ENCODE assay signal across 1 cellular context in the genomic region with DNA sequence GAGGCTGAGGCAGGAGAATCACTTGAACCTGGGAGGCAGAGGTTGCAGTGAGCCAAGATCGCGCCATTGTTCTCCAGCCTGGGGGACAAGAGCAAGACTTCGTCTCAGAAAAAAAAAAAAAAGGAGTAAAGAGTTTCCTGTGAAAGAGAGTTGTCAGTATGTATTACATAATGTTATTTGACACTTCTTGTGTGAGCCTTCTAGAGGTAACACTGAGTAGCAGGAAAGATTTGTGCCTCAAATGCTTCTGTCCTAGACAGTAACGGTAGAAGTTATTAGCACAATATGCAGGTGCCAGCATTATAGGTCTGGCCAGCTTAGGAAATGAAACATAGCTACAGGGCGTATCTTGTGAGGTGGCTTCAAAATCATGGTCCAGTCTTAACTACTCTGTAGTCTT.
TF ChIP-seq lines count a peak whose summit lies in the region.

No MANE protein-coding gene starts in this region.

TF ChIP-seq in K562, 482 proteins besides CTCF, POLR2A, EP300 and RAD21 (continued from another document):
- TF ChIP-seq FOXK2 (conservative IDR thresholded peaks at IDR 0.05 in 1 of 2, IDR thresholded peaks at IDR 0.05 in 1 of 2; ENCODE audit: low read depth in 2 of 2) (peak in 1 of 2 experiments; percentile 71; a peak in 1 of 4 replicates), SMAD4 (CRISPR knock-in tag; conservative IDR thresholded peaks at IDR 0.05) (0 out of 2 replicates have a peak, but pooled peaks have one; percentile 45), MXD1 (CRISPR knock-in tag; IDR thresholded peaks at IDR 0.05; ENCODE audit: borderline replicate concordance, poor library complexity, severe bottlenecking) (no peak), ZNF384 (IDR thresholded peaks at IDR 0.05; ENCODE audit: low read depth, low read length) (peak; percentile 93), ARID1B (IDR thresholded peaks at IDR 0.05) (0 out of 2 replicates have a peak, but pooled peaks have one; percentile 8), RBM39 (optimal IDR thresholded peaks at IDR 0.05; ENCODE audit: low read depth, low read length) (no peak), JUND (IDR thresholded peaks at IDR 0.05; ENCODE audit: borderline replicate concordance, low read depth, low read length) (peak; percentile 13; the same call in 1 of the 2 replicates), JUND (tag; IDR thresholded peaks at IDR 0.05; ENCODE audit: borderline replicate concordance, low read depth, low read length) (no peak; the same call in 2 of the 3 replicates), CEBPB (tag; IDR thresholded peaks at IDR 0.05) (peak; percentile 73), HES1 (IDR thresholded peaks at IDR 0.05; ENCODE audit: low read depth) (no peak), BCOR (IDR thresholded peaks at IDR 0.05) (0 out of 2 replicates have a peak, but pooled peaks have one; percentile 22), SMARCA4 (IDR thresholded peaks at IDR 0.05) (peak; percentile 26; the same call in 1 of the 2 replicates), SIX5 (IDR thresholded peaks at IDR 0.05; ENCODE audit: borderline replicate concordance in 1 of 2, insufficient read depth in 1 of 2, low read depth in 1 of 2, low read length in 2 of 2) (peak in 1 of 2 experiments; percentile 30; a peak in 1 of 4 replicates), CREB1 (IDR thresholded peaks at IDR 0.05) (no peak), CREB1 (CRISPR knock-in tag; IDR thresholded peaks at IDR 0.05) (no peak), CEBPG (CRISPR knock-in tag; IDR thresholded peaks at IDR 0.05) (no peak), CEBPG (tag; conservative IDR thresholded peaks at IDR 0.05 in 1 of 2, IDR thresholded peaks at IDR 0.05 in 1 of 2) (peak in 1 of 2 experiments; percentile 42; a peak in 1 of 4 replicates), ATF7 (IDR thresholded peaks at IDR 0.05) (peak; percentile 81), PBX2 (CRISPR knock-in tag; IDR thresholded peaks at IDR 0.05; ENCODE audit: low read depth) (no peak), PBX2 (tag; conservative IDR thresholded peaks at IDR 0.05; ENCODE audit: low read depth) (peak; percentile 51; the same call in 1 of the 2 replicates), AFF1 (IDR thresholded peaks at IDR 0.05; ENCODE audit: low read depth in 1 of 2, partially characterized antibody in 2 of 2) (peak in 1 of 2 experiments; percentile 29), DPF2 (IDR thresholded peaks at IDR 0.05) (0 out of 2 replicates have a peak, but pooled peaks have one; percentile 36), MEF2A (IDR thresholded peaks at IDR 0.05; ENCODE audit: control insufficient read depth, low read depth, low read length) (no peak), SRSF7 (optimal IDR thresholded peaks at IDR 0.05; ENCODE audit: low read depth, low read length) (no peak), CXXC5 (CRISPR knock-in tag; IDR thresholded peaks at IDR 0.05) (no peak), CBX3 (IDR thresholded peaks at IDR 0.05; ENCODE audit: borderline replicate concordance in 1 of 2, low read length in 2 of 2) (0 out of 3 replicates have a peak, but pooled peaks of 1 of the 2 experiments have one; percentile 27), SMARCE1 (IDR thresholded peaks at IDR 0.05) (peak; percentile 39; the same call in 1 of the 2 replicates), ZNF766 (CRISPR knock-in tag; conservative IDR thresholded peaks at IDR 0.05) (peak; percentile 54; the same call in 1 of the 2 replicates), MEIS2 (IDR thresholded peaks at IDR 0.05; ENCODE audit: partially characterized antibody) (peak; percentile 46)
- TF ChIP-seq, protein P1, sequence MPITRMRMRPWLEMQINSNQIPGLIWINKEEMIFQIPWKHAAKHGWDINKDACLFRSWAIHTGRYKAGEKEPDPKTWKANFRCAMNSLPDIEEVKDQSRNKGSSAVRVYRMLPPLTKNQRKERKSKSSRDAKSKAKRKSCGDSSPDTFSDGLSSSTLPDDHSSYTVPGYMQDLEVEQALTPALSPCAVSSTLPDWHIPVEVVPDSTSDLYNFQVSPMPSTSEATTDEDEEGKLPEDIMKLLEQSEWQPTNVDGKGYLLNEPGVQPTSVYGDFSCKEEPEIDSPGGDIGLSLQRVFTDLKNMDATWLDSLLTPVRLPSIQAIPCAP (CRISPR knock-in tag; IDR thresholded peaks at IDR 0.05; ENCODE audit: borderline replicate concordance), result no peak
- TF ChIP-seq, protein P2, sequence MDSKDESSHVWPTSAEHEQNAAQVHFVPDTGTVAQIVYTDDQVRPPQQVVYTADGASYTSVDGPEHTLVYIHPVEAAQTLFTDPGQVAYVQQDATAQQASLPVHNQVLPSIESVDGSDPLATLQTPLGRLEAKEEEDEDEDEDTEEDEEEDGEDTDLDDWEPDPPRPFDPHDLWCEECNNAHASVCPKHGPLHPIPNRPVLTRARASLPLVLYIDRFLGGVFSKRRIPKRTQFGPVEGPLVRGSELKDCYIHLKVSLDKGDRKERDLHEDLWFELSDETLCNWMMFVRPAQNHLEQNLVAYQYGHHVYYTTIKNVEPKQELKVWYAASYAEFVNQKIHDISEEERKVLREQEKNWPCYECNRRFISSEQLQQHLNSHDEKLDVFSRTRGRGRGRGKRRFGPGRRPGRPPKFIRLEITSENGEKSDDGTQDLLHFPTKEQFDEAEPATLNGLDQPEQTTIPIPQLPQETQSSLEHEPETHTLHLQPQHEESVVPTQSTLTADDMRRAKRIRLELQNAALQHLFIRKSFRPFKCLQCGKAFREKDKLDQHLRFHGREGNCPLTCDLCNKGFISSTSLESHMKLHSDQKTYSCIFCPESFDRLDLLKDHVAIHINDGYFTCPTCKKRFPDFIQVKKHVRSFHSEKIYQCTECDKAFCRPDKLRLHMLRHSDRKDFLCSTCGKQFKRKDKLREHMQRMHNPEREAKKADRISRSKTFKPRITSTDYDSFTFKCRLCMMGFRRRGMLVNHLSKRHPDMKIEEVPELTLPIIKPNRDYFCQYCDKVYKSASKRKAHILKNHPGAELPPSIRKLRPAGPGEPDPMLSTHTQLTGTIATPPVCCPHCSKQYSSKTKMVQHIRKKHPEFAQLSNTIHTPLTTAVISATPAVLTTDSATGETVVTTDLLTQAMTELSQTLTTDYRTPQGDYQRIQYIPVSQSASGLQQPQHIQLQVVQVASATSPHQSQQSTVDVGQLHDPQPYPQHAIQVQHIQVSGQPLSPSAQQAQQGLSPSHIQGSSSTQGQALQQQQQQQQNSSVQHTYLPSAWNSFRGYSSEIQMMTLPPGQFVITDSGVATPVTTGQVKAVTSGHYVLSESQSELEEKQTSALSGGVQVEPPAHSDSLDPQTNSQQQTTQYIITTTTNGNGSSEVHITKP (IDR thresholded peaks at IDR 0.05; ENCODE audit: partially characterized antibody), result peak; percentile 67
- TF ChIP-seq, protein P3, sequence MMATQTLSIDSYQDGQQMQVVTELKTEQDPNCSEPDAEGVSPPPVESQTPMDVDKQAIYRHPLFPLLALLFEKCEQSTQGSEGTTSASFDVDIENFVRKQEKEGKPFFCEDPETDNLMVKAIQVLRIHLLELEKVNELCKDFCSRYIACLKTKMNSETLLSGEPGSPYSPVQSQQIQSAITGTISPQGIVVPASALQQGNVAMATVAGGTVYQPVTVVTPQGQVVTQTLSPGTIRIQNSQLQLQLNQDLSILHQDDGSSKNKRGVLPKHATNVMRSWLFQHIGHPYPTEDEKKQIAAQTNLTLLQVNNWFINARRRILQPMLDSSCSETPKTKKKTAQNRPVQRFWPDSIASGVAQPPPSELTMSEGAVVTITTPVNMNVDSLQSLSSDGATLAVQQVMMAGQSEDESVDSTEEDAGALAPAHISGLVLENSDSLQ (IDR thresholded peaks at IDR 0.05), result peak; percentile 52
